Comparison of ENCODE assay signal across 21 cellular contexts in the genomic region with DNA sequence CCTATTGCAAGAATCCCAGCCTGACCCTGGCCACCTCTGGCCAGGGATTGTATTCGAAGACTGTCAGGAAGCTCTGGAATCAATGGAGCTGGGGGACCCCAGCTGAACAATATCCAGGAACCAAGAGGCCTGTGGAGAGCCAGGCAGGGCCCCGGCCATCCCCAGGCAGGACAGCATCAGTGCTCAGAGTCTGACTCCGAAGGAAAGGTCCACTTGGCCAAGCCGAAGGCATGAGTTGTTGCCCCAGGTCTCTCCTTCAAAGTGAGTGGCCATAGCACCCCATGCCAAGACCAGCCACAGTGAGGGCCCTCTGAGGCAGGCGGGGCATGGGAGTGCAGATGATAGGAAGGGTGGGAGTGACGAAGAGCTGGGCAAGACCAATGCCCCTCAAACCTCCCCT.
"Had no signal": no experiment of that assay in that cellular context is flagged by ENCODE, and none has a peak within 500 bp of the region (broad histone marks: within the 10 kb centered on the region; RNA-seq: fewer than 3 reads in every experiment).

No MANE protein-coding gene starts in this region.

- H3K9me3 ChIP-seq: heart right ventricle, left ventricle myocardium inferior, ovary, right atrium auricular region, right lobe of liver, suprapubic skin, thoracic aorta, tibial artery, upper lobe of right lung had no signal

- H3K4me2 ChIP-seq: hepatocyte, smooth muscle cell had no signal

- DNase-seq: heart right ventricle; islet precursor cell; left ventricle myocardium inferior; naive thymus-derived CD8-positive, alpha-beta T cell; ovary; right lobe of liver; stimulated activated CD4-positive, alpha-beta T cell treated with anti-CD3 and anti-CD28 coated beads, Interleukin-12 subunit alpha, Interleukin-12 subunit beta, amount 100 ng/mL, for 4 hours; stimulated activated CD4-positive, alpha-beta T cell treated with anti-CD3 and anti-CD28 coated beads, Interleukin-15, amount 100 ng/mL, for 24 hours; stimulated activated CD4-positive, alpha-beta T cell treated with anti-CD3 and anti-CD28 coated beads, Interleukin-2, amount 100 ng/mL, for 24 hours; stimulated activated CD4-positive, alpha-beta T cell treated with anti-CD3 and anti-CD28 coated beads, Interleukin-4, amount 100 ng/mL, for 24 hours; stimulated activated naive CD4-positive, alpha-beta T cell; trophoblast cell; upper lobe of right lung had no signal

- H3K79me2 ChIP-seq: hepatocyte had no signal

- ATAC-seq: heart right ventricle; naive thymus-derived CD8-positive, alpha-beta T cell; stimulated activated effector memory CD8-positive, alpha-beta T cell treated with anti-CD3 and anti-CD28 coated beads, Interleukin-12 subunit alpha, Interleukin-12 subunit beta, amount 100 ng/mL, for 72 hours; upper lobe of right lung had no signal

- H3K4me1 ChIP-seq: heart right ventricle, left ventricle myocardium inferior, right atrium auricular region, right lobe of liver, suprapubic skin, tibial artery, upper lobe of right lung had no signal

- H3K36me3 ChIP-seq: heart right ventricle, left ventricle myocardium inferior, ovary, right atrium auricular region, right lobe of liver, suprapubic skin, thoracic aorta, tibial artery, upper lobe of right lung had no signal

- H3K27me3 ChIP-seq: ovary, right atrium auricular region, right lobe of liver had no signal

- H2AFZ ChIP-seq: hepatocyte had no signal

- H3K4me3 ChIP-seq: heart right ventricle, hepatocyte, left ventricle myocardium inferior, lung, ovary, right atrium auricular region, right lobe of liver, smooth muscle cell, suprapubic skin, thoracic aorta, tibial artery, upper lobe of right lung had no signal

- H3K27ac ChIP-seq: heart right ventricle, hepatocyte, left ventricle myocardium inferior, ovary, right atrium auricular region, right lobe of liver, suprapubic skin, thoracic aorta, tibial artery, upper lobe of right lung had no signal
